8 cellular contexts compared by ENCODE assay signal in the genomic region with DNA sequence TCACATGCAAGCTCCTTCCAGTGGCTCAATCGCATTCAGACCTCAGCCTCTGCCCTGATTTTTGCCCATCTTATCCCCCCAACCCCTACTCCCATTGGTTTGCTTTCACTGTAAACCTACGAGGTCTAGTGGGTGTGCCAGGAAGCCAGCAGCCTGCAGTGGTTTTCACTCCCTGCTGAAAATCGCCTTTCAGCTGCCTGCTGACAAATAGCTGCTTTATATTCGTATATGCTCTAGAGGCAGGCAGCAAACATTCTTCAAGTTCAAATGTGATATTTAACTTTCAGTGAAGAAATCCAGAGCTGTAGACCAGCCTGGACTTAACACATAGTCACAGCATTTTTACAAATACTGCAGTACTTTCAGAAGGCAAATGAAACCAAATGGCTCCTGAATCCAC.
DNase-seq lines count a peak whose midpoint lies in the region; ATAC-seq and TF ChIP-seq lines count a peak whose summit lies in the region.

No MANE protein-coding gene starts in this region.

- H3K56ac ChIP-seq in mesendoderm (ENCODE audit: low read length), result no peak overlapping the region

- no peak overlapping the region for H3K27ac ChIP-seq in BLaER1
- no peak overlapping the region for H3K27ac ChIP-seq in brain microvascular endothelial cell
- no peak overlapping the region for H3K27ac ChIP-seq in mesendoderm (ENCODE audit: low read depth, low read length)
- peak overlapping the region; percentile 34 for H3K27ac ChIP-seq in vagina

- no peaks in the 10 kb centered on the region for H3K27me3 ChIP-seq in BLaER1
- no peaks in the 10 kb centered on the region for H3K27me3 ChIP-seq in brain microvascular endothelial cell (replicated peaks)
- H3K27me3 ChIP-seq in mesendoderm (ENCODE audit: insufficient read depth, low read length, poor library complexity), result no peaks in the 10 kb centered on the region
- no peaks in the 10 kb centered on the region for H3K27me3 ChIP-seq in vagina

- H3K4me1 ChIP-seq in BLaER1, result peaks cover 52% of the 10 kb centered on the region
- H3K4me1 ChIP-seq in mesendoderm (ENCODE audit: control insufficient read depth, low read depth, low read length), result no peaks in the 10 kb centered on the region
- peaks cover 35% of the 10 kb centered on the region for H3K4me1 ChIP-seq in vagina

- H3K4ac ChIP-seq in mesendoderm (ENCODE audit: low read depth, low read length), result no peak overlapping the region

- in situ Hi-C loops in brain microvascular endothelial cell (cut with HindIII; ENCODE audit: low pct_ligation_motif_present, low sequenced_read_pairs), result no loop called here

- ATAC-seq in HG02884 (IDR thresholded peaks at IDR 0.05; ENCODE audit: unreplicated experiment) (no peak), HG03460 (IDR thresholded peaks at IDR 0.05; ENCODE audit: unreplicated experiment) (no peak)

- no CpG with 5 or more reads among the region's 4 CpGs for WGBS in mesendoderm (ENCODE audit: extremely low coverage, insufficient coverage, low lambda C conversion rate)

- no peak overlapping the region for H4K5ac ChIP-seq in mesendoderm (ENCODE audit: low read length)

- peaks cover 12% of the 10 kb centered on the region; the same call in 1 of the 2 replicates for H4K20me1 ChIP-seq in BLaER1

- TF ChIP-seq CTCF in brain microvascular endothelial cell (IDR thresholded peaks at IDR 0.05; ENCODE audit: low read depth, low read length, missing control alignments), result no peak
- no peak for TF ChIP-seq CTCF in vagina (IDR thresholded peaks at IDR 0.05)

- peak overlapping the region; percentile 59 for H3K4me2 ChIP-seq in BLaER1
- no peak overlapping the region for H3K4me2 ChIP-seq in mesendoderm (ENCODE audit: low read length)

- H3K4me3 ChIP-seq in BLaER1 (no peak overlapping the region), brain microvascular endothelial cell (ENCODE audit: low read depth, low read length) (no peak overlapping the region), mesendoderm (ENCODE audit: low read length) (no peak overlapping the region), vagina (no peak overlapping the region)

- H3K36me3 ChIP-seq in BLaER1, result peaks cover 18% of the 10 kb centered on the region
- no peaks in the 10 kb centered on the region for H3K36me3 ChIP-seq in brain microvascular endothelial cell (replicated peaks)
- H3K36me3 ChIP-seq in mesendoderm (ENCODE audit: control insufficient read depth, insufficient read depth, low read length), result peaks cover under 1% of the 10 kb centered on the region
- peaks cover 0 to 4% of the 10 kb centered on the region in 2 donors for H3K36me3 ChIP-seq in vagina

- no peak overlapping the region for H2BK120ac ChIP-seq in mesendoderm (ENCODE audit: low read depth, low read length)

- no peaks in the 10 kb centered on the region for H3K79me1 ChIP-seq in mesendoderm (ENCODE audit: low read length)

- no peaks in the 10 kb centered on the region for H3K79me2 ChIP-seq in mesendoderm (ENCODE audit: control insufficient read depth, insufficient read depth, low read length)

- H3K9ac ChIP-seq in BLaER1 (no peak overlapping the region), mesendoderm (ENCODE audit: low read length) (no peak overlapping the region)

- no peak for TF ChIP-seq POLR2A in vagina (IDR thresholded peaks at IDR 0.05)

- H4K8ac ChIP-seq in mesendoderm (ENCODE audit: low read depth, low read length), result no peak overlapping the region

- H3K9me3 ChIP-seq in BLaER1 (peaks cover 3% of the 10 kb centered on the region; the same call in 1 of the 2 replicates), vagina (no peaks in the 10 kb centered on the region)

- no peak overlapping the region for H3K23ac ChIP-seq in mesendoderm (ENCODE audit: low read length)

- H2BK15ac ChIP-seq in mesendoderm (replicated peaks; ENCODE audit: low read depth), result no peak overlapping the region

- no peak overlapping the region for H3K18ac ChIP-seq in mesendoderm (ENCODE audit: low read length)

- DNase-seq in OCI-M1 (lab: John Stamatoyannopoulos, UW), result peak; percentile 63
- peak; percentile 20 for DNase-seq in brain microvascular endothelial cell
- DNase-seq in mesendoderm, result peak; percentile 33
- DNase-seq in vagina (ENCODE audit: extremely low spot score in 2 of 2), result no peak
- DNase-seq in NCI-H1694 (lab: John Stamatoyannopoulos, UW), result no peak

- no peak overlapping the region for H2AK5ac ChIP-seq in mesendoderm (ENCODE audit: low read length)

- H2BK5ac ChIP-seq in mesendoderm (ENCODE audit: low read length), result no peak overlapping the region

- intact Hi-C loops in vagina (cut with DNase I), result no loop called here

Comparison
In these comparisons a context has a peak if more than half of its experiments do, and no peak if none do; other contexts are left out.
1. DNase-seq: peak in OCI-M1 (single experiment), brain microvascular endothelial cell (single experiment) and mesendoderm (single experiment); none in vagina (0 of 2) and NCI-H1694 (single experiment).